Comparison of ENCODE assay signal across 8 cellular contexts in genomic region chr9:5608298-5609254, GRCh38. TPM values are rescaled to one million over a fixed set of nuclear protein-coding genes. Genes with fewer than 3 reads are reported as not detected.
DNase-seq lines count a peak whose midpoint lies in the region; ATAC-seq, FAIRE-seq and TF ChIP-seq lines count a peak whose summit lies in the region.

No MANE protein-coding gene starts in this region.

- no peaks in the 10 kb centered on the region for H3K27me3 Mint-ChIP-seq in activated T-cell treated with anti-CD3 and anti-CD28 coated beads, Interleukin-2, amount 50 U/mL, for 4 hours (ENCODE audit: low read depth)
- H3K27me3 Mint-ChIP-seq in naive thymus-derived CD4-positive, alpha-beta T cell: no peaks in the 10 kb centered on the region

- no peak for TF ChIP-seq CTCF in cardiac fibroblast (IDR thresholded peaks at IDR 0.05; ENCODE audit: low read depth, low read length)

- H3K27ac Mint-ChIP-seq in naive thymus-derived CD4-positive, alpha-beta T cell: peak overlapping the region; percentile 53 to 93 (median 86)

- peaks cover 0 to 6% of the 10 kb centered on the region in 2 donors for H3K4me1 ChIP-seq in naive thymus-derived CD4-positive, alpha-beta T cell (ENCODE audit: control insufficient read depth in 2 of 2, insufficient read depth in 2 of 2, low read length in 2 of 2)

- H3K4me1 Mint-ChIP-seq in activated T-cell treated with anti-CD3 and anti-CD28 coated beads, Interleukin-2, amount 50 U/mL, for 4 hours (ENCODE audit: low read depth): peaks cover 17% of the 10 kb centered on the region
- peaks cover 7 to 51% (median 42%) of the 10 kb centered on the region in 7 donors for H3K4me1 Mint-ChIP-seq in naive thymus-derived CD4-positive, alpha-beta T cell

- intact Hi-C loops in naive thymus-derived CD4-positive, alpha-beta T cell (cut with micrococcal nuclease): loop anchor here in 1 of 2 donors (1.0 kb wide), 1 partner anchor 19 kb away; no protein-coding TSS in a partner anchor

- no peak for DNase-seq in activated T-cell treated with anti-CD3 and anti-CD28 coated beads, Interleukin-2, amount 50 U/mL, for 4 hours
- DNase-seq in activated T-cell treated with anti-CD3 and anti-CD28 coated beads, Interleukin-2, amount 50 U/mL, for 48 hours: no peak
- DNase-seq in cardiac fibroblast (ENCODE audit: low read depth in 2 of 2) (peak; percentile 16 to 37), NCI-H1694 treated with DMSO at 0.1 percent for 48 hours (lab: John Stamatoyannopoulos, UW) (no peak), frontal cortex (ENCODE audit: low spot score in 2 of 2) (no peak), hepatic stellate cell (ENCODE audit: low spot score) (no peak)
- DNase-seq in naive thymus-derived CD4-positive, alpha-beta T cell: peak in 3 of 9 donors; percentile 8 to 23 (median 21)

- peak overlapping the region; percentile 47 for H3K27ac ChIP-seq in naive thymus-derived CD4-positive, alpha-beta T cell (ENCODE audit: low read depth, low read length)

- CTCF ChIA-PET in naive thymus-derived CD4-positive, alpha-beta T cell (lab: Charles Lee): interaction anchor here (0.6 to 2.2 kb wide), 5 partner anchors 8 to 818 kb away, joined by 3 to 10 read pairs (median 4); partner anchors contain the start of gene RIC1

- peak; percentile 73 to 74 for ATAC-seq in activated T-cell treated with anti-CD3 and anti-CD28 coated beads, Interleukin-2, amount 50 U/mL, for 4 hours
- ATAC-seq in HG03565 (IDR thresholded peaks at IDR 0.05; ENCODE audit: unreplicated experiment): peak; percentile 48
- peak; percentile 55 for ATAC-seq in naive thymus-derived CD4-positive, alpha-beta T cell

- no peaks in the 10 kb centered on the region for H3K9me3 ChIP-seq in naive thymus-derived CD4-positive, alpha-beta T cell (ENCODE audit: control insufficient read depth in 2 of 3, low read length in 3 of 3)

- peak overlapping the region; percentile 9 to 35 for H3K4me3 ChIP-seq in cardiac fibroblast (replicated peaks in 1 of 2; ENCODE audit: low read depth in 2 of 2, low read length in 2 of 2)
- peak overlapping the region; percentile 39 for H3K4me3 ChIP-seq in naive thymus-derived CD4-positive, alpha-beta T cell (ENCODE audit: low read length)

- FAIRE-seq in frontal cortex (lab: Jason Lieb, UNC): no peak

- no peaks in the 10 kb centered on the region for H3K27me3 ChIP-seq in naive thymus-derived CD4-positive, alpha-beta T cell (ENCODE audit: control insufficient read depth in 2 of 2, insufficient read depth in 2 of 2, low read length in 2 of 2)

- H3K4me3 Mint-ChIP-seq in activated T-cell treated with anti-CD3 and anti-CD28 coated beads, Interleukin-2, amount 50 U/mL, for 4 hours: peak overlapping the region; percentile 67
- H3K4me3 Mint-ChIP-seq in naive thymus-derived CD4-positive, alpha-beta T cell: peak overlapping the region; percentile 69 to 88 (median 82)

- H3K9me3 Mint-ChIP-seq in activated T-cell treated with anti-CD3 and anti-CD28 coated beads, Interleukin-2, amount 50 U/mL, for 4 hours: no peaks in the 10 kb centered on the region
- H3K9me3 Mint-ChIP-seq in naive thymus-derived CD4-positive, alpha-beta T cell: peaks cover 0 to 3% (median 0%) of the 10 kb centered on the region in 11 donors

- no peaks in the 10 kb centered on the region for H3K36me3 Mint-ChIP-seq in activated T-cell treated with anti-CD3 and anti-CD28 coated beads, Interleukin-2, amount 50 U/mL, for 4 hours (ENCODE audit: insufficient read depth)
- H3K36me3 Mint-ChIP-seq in naive thymus-derived CD4-positive, alpha-beta T cell: peaks cover 0 to 14% (median 4%) of the 10 kb centered on the region in 5 donors

- H3K36me3 ChIP-seq in naive thymus-derived CD4-positive, alpha-beta T cell (ENCODE audit: control insufficient read depth in 2 of 3, insufficient read depth in 3 of 3, low read length in 3 of 3): no peaks in the 10 kb centered on the region

- POLR2A ChIA-PET in naive thymus-derived CD4-positive, alpha-beta T cell (lab: Charles Lee): interaction anchor here (0.7 to 2.6 kb wide), 7 partner anchors 8 to 224 kb away, joined by 3 to 21 read pairs (median 5); partner anchors contain the start of genes CD274, ERMP1, PLGRKT and RIC1

RNA-seq across cellular contexts. Expression of gene RIC1, which starts 20.3 kb away (rescaled TPM):
- 10 to 100 TPM; 10.5 to 11.2 (median 10.8) TPM for total RNA-seq in activated T-cell treated with anti-CD3 and anti-CD28 coated beads, Interleukin-2, amount 50 U/mL, for 4 hours
- total RNA-seq in naive thymus-derived CD4-positive, alpha-beta T cell: 10 to 100 TPM; 20.2 to 28.2 (median 25.9) TPM
- 1 to 10 TPM; 4.8 to 9.3 TPM for polyA plus RNA-seq in naive thymus-derived CD4-positive, alpha-beta T cell
- total RNA-seq in frontal cortex: 23.6 TPM

Comparison
In these comparisons a context has a peak if more than half of its experiments do, and no peak if none do; other contexts are left out.
1. DNase-seq: peak in cardiac fibroblast (2 of 2); none in activated T-cell treated with anti-CD3 and anti-CD28 coated beads, Interleukin-2, amount 50 U/mL, for 4 hours (single experiment), activated T-cell treated with anti-CD3 and anti-CD28 coated beads, Interleukin-2, amount 50 U/mL, for 48 hours (0 of 2), NCI-H1694 treated with DMSO at 0.1 percent for 48 hours (single experiment), frontal cortex (0 of 2) and hepatic stellate cell (single experiment).
2. Peak in every context shown above with its lines, with median percentiles within 50 percentile points of each other: ATAC-seq.